ENCODE assay signal across 21 cellular contexts in genomic region chr20:62048346-62048761, GRCh38.
"Had no signal": no experiment of that assay in that cellular context is flagged by ENCODE, and none has a peak within 500 bp of the region (broad histone marks: within the 10 kb centered on the region; RNA-seq: fewer than 3 reads in every experiment).

No MANE protein-coding gene starts in this region.

- H3K36me3 ChIP-seq: colonic mucosa, left lung, transverse colon, uterus had no signal

- H3K27ac ChIP-seq: colonic mucosa, left lung, testis, transverse colon, uterus had no signal

- DNase-seq: activated CD4-positive, alpha-beta T cell treated with anti-CD3 and anti-CD28 coated beads for 1 hour; activated CD4-positive, alpha-beta T cell treated with anti-CD3 and anti-CD28 coated beads, Interleukin-2, amount 10 ng/mL, durations not matched to agents 7 days and 5 days; activated CD8-positive, alpha-beta T cell treated with anti-CD3 and anti-CD28 coated beads for 36 hours; activated effector memory CD4-positive, alpha-beta T cell treated with Interleukin-2 at 50 U/mL for 16 hours; activated naive CD4-positive, alpha-beta T cell treated with Interleukin-2 at 50 U/mL for 16 hours; anterior cingulate cortex; colonic mucosa; effector CD8-positive, alpha-beta T cell; mesendoderm; natural killer cell; small intestine; stimulated activated naive CD8-positive, alpha-beta T cell treated with anti-CD3 and anti-CD28 coated beads, Interleukin-15, Interleukin-2, amounts not matched to agents 100 U/mL and 50 U/mL, for 24 hours; T-helper 2 cell; testis; transverse colon; uterus had no signal

- H3K4me1 ChIP-seq: colonic mucosa, uterus had no signal

- H3K9me3 ChIP-seq: colonic mucosa, left lung, testis, transverse colon, uterus had no signal

- H3K4me3 ChIP-seq: colonic mucosa, left lung, lung, testis, transverse colon, uterus had no signal

- H3K27me3 ChIP-seq: colonic mucosa, left lung, testis, transverse colon, uterus had no signal

- FAIRE-seq: bronchial epithelial cell, frontal cortex, small intestine had no signal

- ATAC-seq: activated CD8-positive, alpha-beta T cell treated with anti-CD3 and anti-CD28 coated beads for 36 hours; left lung; natural killer cell; sciatic nerve; stimulated activated naive CD8-positive, alpha-beta T cell treated with anti-CD3 and anti-CD28 coated beads, Interleukin-15, Interleukin-2, amounts not matched to agents 100 U/mL and 50 U/mL, for 24 hours had no signal
